In genomic region chr15:52020253-52021085, GRCh38 we compare ENCODE assay signal across 8 cellular contexts. TPM values are rescaled to one million over a fixed set of nuclear protein-coding genes. Genes with fewer than 3 reads are reported as not detected.
DNase-seq lines count a peak whose midpoint lies in the region; ATAC-seq and TF ChIP-seq lines count a peak whose summit lies in the region.

No MANE protein-coding gene starts in this region.

- peak overlapping the region; percentile 64 for H3K4me2 ChIP-seq in mesenchymal stem cell (ENCODE audit: low read length, poor library complexity, severe bottlenecking)

- DNase-seq in GM12864 (ENCODE audit: low read depth): no peak
- DNase-seq in NCI-H526 treated with DMSO at 0.1 percent for 48 hours (lab: John Stamatoyannopoulos, UW): peak; percentile 67
- DNase-seq in cerebellar cortex (ENCODE audit: low spot score): peak; percentile 64
- DNase-seq in mesenchymal stem cell: peak; percentile 54
- no peak for DNase-seq in uterus
- no peak for DNase-seq in NCI-H1092 treated with DMSO at 0.1 percent for 48 hours (lab: John Stamatoyannopoulos, UW)
- no peak for DNase-seq in NCI-H187 treated with DMSO at 0.1 percent for 48 hours (lab: John Stamatoyannopoulos, UW)

- TF ChIP-seq POLR2A in uterus (IDR thresholded peaks at IDR 0.05): no peak

- peak overlapping the region; percentile 95 for H2BK5ac ChIP-seq in mesenchymal stem cell (ENCODE audit: low read depth, low read length, poor library complexity, severe bottlenecking)

- peak overlapping the region; percentile 49 to 64 for H3K4ac ChIP-seq in mesenchymal stem cell (ENCODE audit: low read depth in 1 of 2, low read length in 2 of 2)

- WGBS in mesenchymal stem cell: 0% methylated on average over 8 of the region's 10 CpGs

- TF ChIP-seq CTCF in GM12864 (IDR thresholded peaks at IDR 0.05; ENCODE audit: low read depth, low read length, missing control alignments): no peak
- no peak for TF ChIP-seq CTCF in uterus (IDR thresholded peaks at IDR 0.05)

- no peaks in the 10 kb centered on the region for H3K79me1 ChIP-seq in mesenchymal stem cell (replicated peaks; ENCODE audit: low read length, poor library complexity, severe bottlenecking)

- H2AK5ac ChIP-seq in mesenchymal stem cell (ENCODE audit: low read length, severe bottlenecking): no peak overlapping the region

- peak overlapping the region; percentile 66 for H3K4me3 ChIP-seq in GM12864 (ENCODE audit: low read depth, low read length)
- peak overlapping the region; percentile 92 to 93 for H3K4me3 ChIP-seq in mesenchymal stem cell (ENCODE audit: insufficient read depth in 1 of 2, low read depth in 1 of 2, low read length in 2 of 2)
- H3K4me3 ChIP-seq in uterus: peak overlapping the region; percentile 47 to 63

- H3K9me3 ChIP-seq in mesenchymal stem cell (ENCODE audit: control insufficient read depth, low read length) (no peaks in the 10 kb centered on the region), uterus (no peaks in the 10 kb centered on the region)

- H3K36me3 ChIP-seq in mesenchymal stem cell (ENCODE audit: control insufficient read depth in 1 of 2, insufficient read depth in 2 of 2, low read depth in 1 of 2, low read length in 2 of 2): peaks cover 0 to 5% of the 10 kb centered on the region in 2 experiments
- no peaks in the 10 kb centered on the region for H3K36me3 ChIP-seq in uterus

- no peak overlapping the region for H2BK120ac ChIP-seq in mesenchymal stem cell (ENCODE audit: low read depth, low read length)

- peak overlapping the region; percentile 100 for H3K9ac ChIP-seq in mesenchymal stem cell (ENCODE audit: low read length)

- no peak overlapping the region for H3K14ac ChIP-seq in mesenchymal stem cell (ENCODE audit: low read length in 2 of 2)

- no peak overlapping the region for H2AFZ ChIP-seq in mesenchymal stem cell (ENCODE audit: low read depth, low read length)

- H2BK15ac ChIP-seq in mesenchymal stem cell (ENCODE audit: low read depth, poor library complexity, severe bottlenecking): no peak overlapping the region

- peaks cover 13% of the 10 kb centered on the region for H3K4me1 ChIP-seq in mesenchymal stem cell (ENCODE audit: control insufficient read depth, insufficient read depth, low read depth, low read length)
- H3K4me1 ChIP-seq in uterus: peaks cover 0 to 5% of the 10 kb centered on the region in 2 donors

- H3K27me3 ChIP-seq in mesenchymal stem cell (ENCODE audit: control insufficient read depth in 1 of 2, insufficient read depth in 1 of 2, low read length in 2 of 2): no peaks in the 10 kb centered on the region
- no peaks in the 10 kb centered on the region for H3K27me3 ChIP-seq in uterus

- H3K27ac ChIP-seq in mesenchymal stem cell (ENCODE audit: low read length, poor library complexity, severe bottlenecking) (peak overlapping the region; percentile 91), uterus (peak overlapping the region; percentile 93 to 99)

- H4K91ac ChIP-seq in mesenchymal stem cell (ENCODE audit: low read length): peak overlapping the region; percentile 98

- H3K18ac ChIP-seq in mesenchymal stem cell (ENCODE audit: low read depth in 1 of 2, low read length in 2 of 2): peak overlapping the region; percentile 91 to 99

- no peak overlapping the region for H4K8ac ChIP-seq in mesenchymal stem cell (ENCODE audit: low read length)

- no peak for ATAC-seq in GM19397 (IDR thresholded peaks at IDR 0.05; ENCODE audit: unreplicated experiment)

- intact Hi-C loops in uterus (cut with DNase I; ENCODE audit: low total_unique reads): no loop called here

- H3K23ac ChIP-seq in mesenchymal stem cell (ENCODE audit: low read length in 2 of 2): peak overlapping the region in 1 of 2 experiments; percentile 23

- no peak overlapping the region for H2BK12ac ChIP-seq in mesenchymal stem cell (ENCODE audit: low read length in 2 of 2)

RNA-seq across cellular contexts. Expression of gene MAPK6, which starts 1.4 kb away (rescaled TPM):
- polyA plus RNA-seq in mesenchymal stem cell (2013, experiment 1 of 2): 52.4 TPM
- polyA plus RNA-seq in mesenchymal stem cell (2013, experiment 2 of 2): 53.5 TPM
- total RNA-seq in uterus: 10 to 100 TPM; 11.5 to 47.1 (median 30.0) TPM

RNA-seq across cellular contexts. Expression of gene LEO1, which starts 48.9 kb away (rescaled TPM):
- polyA plus RNA-seq in mesenchymal stem cell (2013, experiment 1 of 2): 25.7 TPM
- polyA plus RNA-seq in mesenchymal stem cell (2013, experiment 2 of 2): 25.2 TPM
- 10 to 100 TPM in 3 of 4 donors, 1 to 10 TPM in 1; 8.6 to 45.3 (median 27.8) TPM for total RNA-seq in uterus

Comparison
In these comparisons a context has a peak if more than half of its experiments do, and no peak if none do; other contexts are left out.
1. DNase-seq: peak in NCI-H526 treated with DMSO at 0.1 percent for 48 hours (single experiment), cerebellar cortex (single experiment) and mesenchymal stem cell (single experiment); none in GM12864 (single experiment), uterus (0 of 2), NCI-H1092 treated with DMSO at 0.1 percent for 48 hours (single experiment) and NCI-H187 treated with DMSO at 0.1 percent for 48 hours (single experiment).
2. Peak in every context shown above with its lines, with median percentiles within 50 percentile points of each other: H3K4me3 ChIP-seq.